In the genomic region with DNA sequence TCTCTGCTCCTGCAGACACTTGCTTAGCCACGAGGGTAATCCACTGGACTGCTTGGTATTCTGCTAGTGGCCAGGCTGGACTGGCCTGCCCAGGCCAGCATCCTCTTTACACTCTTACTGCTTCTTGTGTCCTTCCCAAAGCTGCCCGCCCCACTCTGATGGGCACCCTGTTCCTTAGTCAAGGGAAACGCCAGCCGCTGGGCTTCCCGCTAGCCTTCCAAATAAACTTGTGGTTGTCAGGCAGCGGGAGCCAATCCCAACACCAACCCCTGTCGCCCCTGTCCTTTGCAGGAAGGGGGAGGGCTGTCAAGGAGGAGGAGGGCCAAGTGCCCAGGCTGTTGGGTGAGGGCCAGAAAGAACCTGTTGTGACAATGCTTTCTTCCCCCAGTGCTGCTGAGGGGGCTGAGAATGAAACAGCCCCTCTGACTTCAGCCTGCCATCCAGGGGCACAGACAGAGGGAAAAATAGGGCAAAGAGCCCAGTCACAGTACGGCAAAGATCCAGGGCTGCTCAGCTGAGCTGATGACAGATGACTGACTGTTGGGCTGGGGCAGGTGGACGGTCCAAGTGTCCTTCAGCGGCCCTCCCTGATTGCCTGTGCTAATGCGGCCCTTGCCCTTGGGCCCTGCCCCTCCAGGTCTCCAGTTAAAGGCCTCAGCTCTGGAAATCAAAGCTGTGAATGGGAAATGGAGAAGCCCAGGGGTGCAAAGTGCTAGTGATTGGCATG, we compare ENCODE assay signal across 3 cellular contexts. TPM values are rescaled to one million over a fixed set of nuclear protein-coding genes. Genes with fewer than 3 reads are reported as not detected.
"Had no signal": no experiment of that assay in that cellular context is flagged by ENCODE, and none has a peak within 500 bp of the region (broad histone marks: within the 10 kb centered on the region; RNA-seq: fewer than 3 reads in every experiment).

No MANE protein-coding gene starts in this region.

RNA-seq across cellular contexts. Expression of a gene that starts 3.1 kb away (rescaled TPM):
- total RNA-seq: activated CD8-positive, alpha-beta T cell treated with anti-CD3 and anti-CD28 coated beads for 36 hours; activated T-helper 17 cell treated with anti-CD3 and anti-CD28 coated beads, Interleukin-2, amount 50 U/mL, for 72 hours had no signal

RNA-seq across cellular contexts. Expression of a gene that starts 43.8 kb away (rescaled TPM):
- total RNA-seq: activated CD8-positive, alpha-beta T cell treated with anti-CD3 and anti-CD28 coated beads for 36 hours; activated T-cell treated with anti-CD3 and anti-CD28 coated beads, Interleukin-2, amount 50 U/mL, for 4 hours; activated T-helper 17 cell treated with anti-CD3 and anti-CD28 coated beads, Interleukin-2, amount 50 U/mL, for 72 hours had no signal
